8 cellular contexts compared by ENCODE assay signal in the genomic region with DNA sequence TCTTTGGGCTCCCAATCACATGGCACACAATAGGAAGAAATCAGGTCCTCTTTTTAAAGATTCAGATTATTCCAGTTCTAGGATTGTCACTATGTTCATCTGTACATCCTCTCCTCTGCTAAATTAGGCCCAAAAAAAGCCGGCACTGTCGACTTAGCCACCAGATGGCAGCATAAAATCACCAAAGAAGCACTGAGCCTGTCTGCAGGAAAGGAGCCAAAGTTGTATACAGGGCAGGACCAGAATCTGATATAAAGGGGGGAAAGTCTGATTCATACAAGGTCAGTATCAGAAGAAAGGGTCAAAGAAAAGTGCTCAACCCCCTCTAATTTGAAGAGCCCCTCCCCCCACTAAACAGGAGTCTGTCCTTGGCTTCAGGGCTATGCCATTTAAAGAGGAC. TPM values are rescaled to one million over a fixed set of nuclear protein-coding genes. Genes with fewer than 3 reads are reported as not detected.
DNase-seq lines count a peak whose midpoint lies in the region; ATAC-seq, FAIRE-seq and TF ChIP-seq lines count a peak whose summit lies in the region.

No MANE protein-coding gene starts in this region.

- CTCF ChIA-PET in PC-3 (lab: Charles Lee), result no interaction called here

- ATAC-seq in PC-3, result peak; percentile 65
- ATAC-seq in activated T-cell treated with anti-CD3 and anti-CD28 coated beads, Interleukin-2, amount 50 U/mL, for 4 hours, result peak in 1 of 2 donors; percentile 48
- no peak for ATAC-seq in GM21619 (IDR thresholded peaks at IDR 0.05; ENCODE audit: unreplicated experiment)

- H3K4me1 ChIP-seq in PC-3 (ENCODE audit: insufficient read depth, low read length) (no peaks in the 10 kb centered on the region), thyroid gland (no peaks in the 10 kb centered on the region)

- H3K4me3 Mint-ChIP-seq in activated T-cell treated with anti-CD3 and anti-CD28 coated beads, Interleukin-2, amount 50 U/mL, for 4 hours, result no peak overlapping the region

- peak; percentile 96 for FAIRE-seq in HTR-8/SVneo (lab: Jason Lieb, UNC)

- H3K27me3 ChIP-seq in PC-3 (ENCODE audit: low read length) (no peaks in the 10 kb centered on the region), thyroid gland (no peaks in the 10 kb centered on the region)

- H3K4me1 Mint-ChIP-seq in activated T-cell treated with anti-CD3 and anti-CD28 coated beads, Interleukin-2, amount 50 U/mL, for 4 hours (ENCODE audit: low read depth), result no peaks in the 10 kb centered on the region

- no peaks in the 10 kb centered on the region for H4K20me1 ChIP-seq in PC-3 (ENCODE audit: low read length)

- H3K4me2 ChIP-seq in PC-3 (ENCODE audit: low read length), result no peak overlapping the region

- H3K4me3 ChIP-seq in PC-3 (ENCODE audit: low read length) (no peak overlapping the region), fibroblast of mammary gland (ENCODE audit: control insufficient read depth, low read depth, low read length) (no peak overlapping the region), thyroid gland (replicated peaks in 1 of 3) (no peak overlapping the region)

- peak; percentile 68 for DNase-seq in EH (ENCODE audit: low read depth)
- peak; percentile 78 for DNase-seq in HTR-8/SVneo (ENCODE audit: insufficient read length, low spot score)
- DNase-seq in PC-3, result peak; percentile 78
- peak; percentile 66 for DNase-seq in activated T-cell treated with anti-CD3 and anti-CD28 coated beads, Interleukin-2, amount 50 U/mL, for 4 hours
- peak; percentile 73 for DNase-seq in fibroblast of mammary gland (ENCODE audit: low read depth)
- DNase-seq in occipital lobe (lab: John Stamatoyannopoulos, UW), result peak; percentile 67
- DNase-seq in thyroid gland, result peak; percentile 52 to 54

- H3K36me3 ChIP-seq in PC-3 (ENCODE audit: low read depth, low read length) (no peaks in the 10 kb centered on the region), thyroid gland (no peaks in the 10 kb centered on the region)

- no peak overlapping the region for H3K27ac ChIP-seq in PC-3 (ENCODE audit: low read length)
- H3K27ac ChIP-seq in thyroid gland, result no peak overlapping the region

- no peak for TF ChIP-seq POLR2A in thyroid gland (IDR thresholded peaks at IDR 0.05)

- TF ChIP-seq CTCF in PC-3 (conservative IDR thresholded peaks at IDR 0.05; ENCODE audit: low read depth, low read length), result peak; percentile 83
- TF ChIP-seq CTCF in fibroblast of mammary gland (conservative IDR thresholded peaks at IDR 0.05; ENCODE audit: control insufficient read depth, insufficient read depth, low read depth, low read length), result peak; percentile 88
- peak in 5 of 6 experiments; percentile 42 to 83 (median 61) for TF ChIP-seq CTCF in thyroid gland (IDR thresholded peaks at IDR 0.05)

- BruUV-seq in PC-3 (replicated peaks; lab: Mats Ljungman, UMichigan), result no TSS peak

- H3K9me3 Mint-ChIP-seq in activated T-cell treated with anti-CD3 and anti-CD28 coated beads, Interleukin-2, amount 50 U/mL, for 4 hours, result peaks cover 6% of the 10 kb centered on the region

- 0% methylated on average over 2 of the region's 2 CpGs for WGBS in thyroid gland, 2 donors

- H3K9me3 ChIP-seq in PC-3 (ENCODE audit: low read length) (no peaks in the 10 kb centered on the region), thyroid gland (no peaks in the 10 kb centered on the region)

- H3K27me3 Mint-ChIP-seq in activated T-cell treated with anti-CD3 and anti-CD28 coated beads, Interleukin-2, amount 50 U/mL, for 4 hours (ENCODE audit: low read depth), result no peaks in the 10 kb centered on the region

- H3K36me3 Mint-ChIP-seq in activated T-cell treated with anti-CD3 and anti-CD28 coated beads, Interleukin-2, amount 50 U/mL, for 4 hours (ENCODE audit: insufficient read depth), result no peaks in the 10 kb centered on the region

- no peak overlapping the region for H3K9ac ChIP-seq in PC-3 (ENCODE audit: low read length)

- POLR2A ChIA-PET in PC-3 (lab: Charles Lee; ENCODE audit: unreplicated experiment), result no interaction called here

- H3K9me2 ChIP-seq in PC-3 (replicated peaks; ENCODE audit: low read length), result no peaks in the 10 kb centered on the region

- no peaks in the 10 kb centered on the region for H3K79me2 ChIP-seq in PC-3 (ENCODE audit: low read length)

- intact Hi-C loops in PC-3 (cut with micrococcal nuclease), result loop anchor here (1.0 to 5.0 kb wide), 5 partner anchors 89 to 602 kb away; no protein-coding TSS in a partner anchor
- intact Hi-C loops in thyroid gland (cut with DNase I), result loop anchor here (5.0 to 10.0 kb wide), 4 partner anchors 89 to 492 kb away; no protein-coding TSS in a partner anchor

- no peak overlapping the region for H2AFZ ChIP-seq in PC-3 (ENCODE audit: low read length)

- no peaks in the 10 kb centered on the region for H3F3A ChIP-seq in PC-3 (ENCODE audit: low read length, unreplicated experiment)

RNA-seq across cellular contexts. Expression of gene XIST, which starts 3.0 kb away (rescaled TPM):
- total RNA-seq in PC-3 (2014; rRNA removed), result not detected in 2 replicates
- total RNA-seq in activated T-cell treated with anti-CD3 and anti-CD28 coated beads, Interleukin-2, amount 50 U/mL, for 4 hours, result 100 to 1,000 TPM in 1 of 3 donors, under 1 TPM in 2; 0.53 to 131 (median 0.82) TPM
- total RNA-seq in occipital lobe, result 312 TPM
- total RNA-seq in thyroid gland, result 100 to 1,000 TPM in 2 of 4 donors, not detected in 2; 300 to 309 TPM
